8 cellular contexts compared by ENCODE assay signal in genomic region chr6:149725785-149726184, GRCh38.
"Had no signal": no experiment of that assay in that cellular context is flagged by ENCODE, and none has a peak within 500 bp of the region (broad histone marks: within the 10 kb centered on the region; RNA-seq: fewer than 3 reads in every experiment).

No MANE protein-coding gene starts in this region.

- H3K9me3 Mint-ChIP-seq: GM23338, H9 had no signal

- H3K4me3 ChIP-seq: GM23338 had no signal

- H3K4me3 Mint-ChIP-seq: GM23338, H9 had no signal

- H3K27ac ChIP-seq: KMS-11 had no signal

- H3K4me2 ChIP-seq: GM23338, KMS-11 had no signal

- DNase-seq: H9, HCEC 1CT, KBM-7 had no signal

- FAIRE-seq: H1, H54, HTR-8/SVneo had no signal

- H3K4me1 Mint-ChIP-seq: GM23338, H9 had no signal

- H3K27ac Mint-ChIP-seq: GM23338, H9 had no signal

- H3K9ac ChIP-seq: KMS-11 had no signal

- H2AFZ ChIP-seq: GM23338 had no signal

- ATAC-seq: GM23338 had no signal
